Comparison of ENCODE assay signal across 10 cellular contexts in the genomic region with DNA sequence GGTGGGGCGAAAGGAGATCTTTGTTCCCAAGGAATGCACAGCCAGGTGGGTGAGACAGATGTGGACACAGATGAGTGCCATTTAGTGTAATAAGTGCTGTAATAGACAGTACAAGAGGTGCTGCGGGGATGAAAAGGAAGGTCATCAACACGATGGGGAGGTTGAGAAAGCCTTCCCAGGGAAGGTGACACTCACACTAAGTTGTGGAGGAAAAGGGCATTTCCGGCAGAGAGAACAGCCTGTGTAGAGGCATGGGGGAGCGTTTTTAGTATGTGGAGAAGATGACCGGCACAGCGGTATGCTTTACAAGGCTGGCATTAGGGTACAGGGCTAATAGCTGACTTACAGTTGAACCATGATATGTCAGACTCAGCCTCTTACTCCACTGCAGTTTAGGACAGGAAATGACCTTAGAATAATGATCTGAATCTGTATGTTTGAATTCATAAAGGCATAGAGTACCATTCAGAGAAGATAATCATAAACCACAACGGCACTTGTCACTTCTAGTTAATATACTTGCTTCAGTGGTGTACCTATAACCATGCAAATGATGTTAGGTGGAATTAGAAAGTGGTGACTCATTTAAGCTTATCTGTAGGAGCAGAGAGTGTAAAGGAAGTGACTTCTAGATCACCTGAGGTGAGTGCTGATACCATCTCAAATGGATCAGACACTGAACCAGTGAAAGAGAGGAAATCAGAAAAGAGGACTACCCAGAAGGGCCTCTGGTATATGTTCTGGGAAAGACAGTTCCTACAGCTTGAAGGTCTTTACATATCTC.
A peak's percentile ranks its signal among the peaks of the same experiment; 100 is the strongest.
DNase-seq lines count a peak whose midpoint lies in the region; ATAC-seq and TF ChIP-seq lines count a peak whose summit lies in the region.
"Had no signal": no experiment of that assay in that cellular context is flagged by ENCODE, and none has a peak within 500 bp of the region (broad histone marks: within the 10 kb centered on the region; RNA-seq: fewer than 3 reads in every experiment).

No MANE protein-coding gene starts in this region.

- H3K4me3 ChIP-seq in OCI-LY7 (ENCODE audit: low read depth, low read length, poor library complexity, severe bottlenecking) = peak overlapping the region; percentile 39
- H3K4me3 ChIP-seq: dorsolateral prefrontal cortex, SK-N-MC had no signal

- no peaks in the 10 kb centered on the region for H3K9me3 ChIP-seq in OCI-LY7 (ENCODE audit: low read length)

- H2AFZ ChIP-seq in OCI-LY7 (ENCODE audit: low read length) = peak overlapping the region; percentile 40; the same call in 1 of the 2 replicates

- intact Hi-C loops in OCI-LY7 (cut with micrococcal nuclease; ENCODE audit: unreplicated experiment) (no loop called here), left colon (cut with DNase I, micrococcal nuclease) (no loop called here), left ventricle myocardium superior (cut with micrococcal nuclease) (no loop called here)

- ATAC-seq in GM18508 (IDR thresholded peaks at IDR 0.05; ENCODE audit: insufficient read depth, unreplicated experiment) (peak; percentile 70), GM21825 (IDR thresholded peaks at IDR 0.05; ENCODE audit: unreplicated experiment) (peak; percentile 69), left colon (peak; percentile 93), left ventricle myocardium superior (no peak)

- peak overlapping the region; percentile 61 for H3K27ac ChIP-seq in OCI-LY7 (ENCODE audit: low read depth, low read length, poor library complexity, severe bottlenecking)
- H3K27ac ChIP-seq: dorsolateral prefrontal cortex, SK-N-MC had no signal

- CTCF ChIA-PET in OCI-LY7 (lab: Charles Lee; ENCODE audit: unreplicated experiment) = interaction anchor here (0.5 kb wide), 1 partner anchor 238 kb away, joined by 3 read pairs; no protein-coding TSS in a partner anchor

- POLR2A ChIA-PET in OCI-LY7 (lab: Charles Lee) = interaction anchor here (0.6 to 3.3 kb wide), 3 partner anchors 11 to 580 kb away, joined by 3 to 18 read pairs (median 4); partner anchors contain the start of gene TNRC6B

- no peaks in the 10 kb centered on the region for H3K36me3 ChIP-seq in OCI-LY7 (ENCODE audit: insufficient read depth, low read length)

- BruUV-seq in OCI-LY7 (replicated peaks; lab: Mats Ljungman, UMichigan) = no TSS peak

- no peaks in the 10 kb centered on the region; the same call in 1 of the 2 replicates for H4K20me1 ChIP-seq in OCI-LY7 (ENCODE audit: insufficient read depth, low read length)

- peak overlapping the region; percentile 82 for H3K4me2 ChIP-seq in OCI-LY7 (ENCODE audit: low read length)

- peaks cover 84% of the 10 kb centered on the region for H3K79me2 ChIP-seq in OCI-LY7 (ENCODE audit: insufficient read depth, low read depth, low read length)

- TF ChIP-seq CTCF in OCI-LY7 (conservative IDR thresholded peaks at IDR 0.05; ENCODE audit: low read length) = no peak

- peak; percentile 31 for DNase-seq in OCI-LY7 (ENCODE audit: low spot score)
- DNase-seq in left colon = no peak
- DNase-seq in DMS153 (lab: John Stamatoyannopoulos, UW) = no peak
- DNase-seq in COR-L47 (lab: John Stamatoyannopoulos, UW) = no peak
- no peak for DNase-seq in mesenteric fat pad (ENCODE audit: low spot score)
- no peak for DNase-seq in left ventricle myocardium superior
- DNase-seq: dorsolateral prefrontal cortex had no signal

- peaks cover 73% of the 10 kb centered on the region for H3K4me1 ChIP-seq in OCI-LY7 (ENCODE audit: insufficient read depth, low read length, poor library complexity, severe bottlenecking)

- no peaks in the 10 kb centered on the region for H3K9me2 ChIP-seq in OCI-LY7 (ENCODE audit: insufficient read depth, low read length)
